26 cellular contexts compared by ENCODE assay signal in the genomic region with DNA sequence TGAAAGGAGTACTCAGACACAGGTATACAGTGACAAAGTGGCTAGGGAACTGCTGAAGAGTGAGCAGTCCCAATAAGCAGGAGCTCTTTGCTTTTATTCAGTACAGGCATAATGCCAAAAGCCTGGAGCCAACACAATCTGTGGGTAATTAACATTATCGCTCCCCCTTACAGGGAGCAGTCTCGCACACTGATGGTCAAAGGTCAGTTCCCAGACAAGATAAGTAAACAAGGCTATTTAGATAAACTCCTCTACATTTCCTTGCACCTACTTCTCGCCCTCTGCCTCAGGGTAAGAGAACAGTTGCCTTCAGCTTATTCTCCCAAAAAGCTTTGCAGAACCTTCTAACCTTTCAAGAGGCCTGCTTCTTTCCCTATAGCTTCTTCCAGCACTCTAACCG.
DNase-seq lines count a peak whose midpoint lies in the region; ATAC-seq, FAIRE-seq and TF ChIP-seq lines count a peak whose summit lies in the region.
"Had no signal": no experiment of that assay in that cellular context is flagged by ENCODE, and none has a peak within 500 bp of the region (broad histone marks: within the 10 kb centered on the region; RNA-seq: fewer than 3 reads in every experiment).

No MANE protein-coding gene starts in this region.

- no peak overlapping the region for H3K27ac ChIP-seq in K562 (ENCODE audit: extremely low read depth, low read depth, low read length)
- H3K27ac ChIP-seq in small intestine (ENCODE audit: low read depth in 1 of 2, low read length in 1 of 2): no peak overlapping the region
- H3K27ac ChIP-seq: C4-2B, PC-9, SJCRH30 had no signal

- TF ChIP-seq RAD21 in K562 (CRISPR knock-in tag; conservative IDR thresholded peaks at IDR 0.05 in 1 of 2, IDR thresholded peaks at IDR 0.05 in 1 of 2): no peak

- H3K4me1 ChIP-seq in K562 (replicated peaks in 1 of 2; ENCODE audit: control insufficient read depth in 2 of 2, insufficient read depth in 2 of 2, low read length in 2 of 2): no peaks in the 10 kb centered on the region
- H3K4me1 ChIP-seq in small intestine (ENCODE audit: control insufficient read depth in 2 of 2, insufficient read depth in 1 of 2, low read depth in 1 of 2, low read length in 1 of 2): no peaks in the 10 kb centered on the region
- H3K4me1 ChIP-seq: SJCRH30 had no signal

- H3K27me3 ChIP-seq in K562 (ENCODE audit: control insufficient read depth in 2 of 2, insufficient read depth in 2 of 2, low read length in 2 of 2) (no peaks in the 10 kb centered on the region), small intestine (ENCODE audit: control insufficient read depth in 2 of 2, insufficient read depth in 2 of 2, low read length in 2 of 2) (no peaks in the 10 kb centered on the region)
- H3K27me3 ChIP-seq: SJCRH30 had no signal

- in situ Hi-C loops in K562 (cut with MboI): no loop called here

- no peaks in the 10 kb centered on the region for H3K79me2 ChIP-seq in K562 (ENCODE audit: control insufficient read depth, insufficient read depth, low read length)

- H3K9me1 ChIP-seq in K562 (ENCODE audit: control insufficient read depth, insufficient read depth, low read length): no peaks in the 10 kb centered on the region

- H4K20me1 ChIP-seq in K562 (replicated peaks; ENCODE audit: control insufficient read depth, insufficient read depth, low read length): no peaks in the 10 kb centered on the region

- no peak for TF ChIP-seq EP300 in K562 (IDR thresholded peaks at IDR 0.05; ENCODE audit: low read length)

- WGBS in K562 (ENCODE audit: insufficient coverage, low coverage, missing lambda C conversion rate): 5% methylated on average over 3 of the region's 4 CpGs
- WGBS in small intestine, 3 donors: 20 to 30% (median 21%) methylated on average over 4 of the region's 4 CpGs

- intact Hi-C loops in K562 (cut with micrococcal nuclease): no loop called here

- POLR2A ChIA-PET in K562 (lab: Yijun Ruan, JAX): no interaction called here

- TF ChIP-seq POLR2A in K562 (conservative IDR thresholded peaks at IDR 0.05): no peak

- H3K9ac ChIP-seq in K562 (ENCODE audit: insufficient read depth in 1 of 2, low read depth in 2 of 2, low read length in 2 of 2): no peak overlapping the region

- no TSS peak for BruUV-seq in K562 (replicated peaks; lab: Mats Ljungman, UMichigan)

- H3K4me3 ChIP-seq in K562 (no peak overlapping the region), small intestine (ENCODE audit: low read depth in 1 of 2, low read length in 2 of 2) (no peak overlapping the region)
- H3K4me3 ChIP-seq: GM23338, PC-9, SJCRH30 had no signal

- no peak overlapping the region for H3K4me2 ChIP-seq in K562 (ENCODE audit: insufficient read depth, low read length)
- H3K4me2 ChIP-seq: GM23338, PC-9 had no signal

- H2AFZ ChIP-seq in K562 (ENCODE audit: low read depth, low read length): no peak overlapping the region
- H2AFZ ChIP-seq: GM23338, PC-9 had no signal

- no peak for FAIRE-seq in K562 (lab: Jason Lieb, UNC)
- FAIRE-seq in small intestine (lab: Jason Lieb, UNC): no peak
- FAIRE-seq: HTR-8/SVneo had no signal

- no peaks in the 10 kb centered on the region for H3K9me3 ChIP-seq in K562 (replicated peaks; ENCODE audit: control insufficient read depth, insufficient read depth, low read depth, low read length)
- no peaks in the 10 kb centered on the region for H3K9me3 ChIP-seq in small intestine (ENCODE audit: control insufficient read depth, low read depth)
- H3K9me3 ChIP-seq: SJCRH30 had no signal

- ATAC-seq in K562: no peak
- ATAC-seq: GM23338, Right ventricle myocardium inferior, SK-N-SH treated with all-trans-retinoic acid at 6 μM for 48 hours had no signal

- DNase-seq in DMS53 treated with DMSO at 0.1 percent for 48 hours (lab: John Stamatoyannopoulos, UW; ENCODE audit: unreplicated experiment) (peak; percentile 22), NCI-H1105 (lab: John Stamatoyannopoulos, UW) (peak; percentile 13), K562 (ENCODE audit: extremely low read depth in 1 of 4, low spot score in 3 of 4) (peak in 1 of 4 experiments; percentile 1), small intestine (peak; percentile 82), UCSD-AML1 (lab: John Stamatoyannopoulos, UW; ENCODE audit: unreplicated experiment) (no peak), NCI-H774 (lab: John Stamatoyannopoulos, UW) (no peak), 8988T (no peak)
- DNase-seq: Calu3; CD8-positive, alpha-beta memory T cell; H9; KG1; MM.1S; NCI-H1417 treated with DMSO at 0.1 percent for 48 hours; NCI-H1694 treated with DMSO at 0.1 percent for 48 hours; NCI-H2081; NCI-H2171 treated with DMSO at 0.1 percent for 48 hours; NCI-H345; NCI-H510A treated with DMSO at 0.1 percent for 48 hours; NCI-H748 treated with DMSO at 0.1 percent for 48 hours; PC-9; SJCRH30 had no signal

- CTCF ChIA-PET in K562 (lab: Yijun Ruan, JAX; ENCODE audit: low intra/inter-chr PET ratio): no interaction called here

- H3K36me3 ChIP-seq in K562 (ENCODE audit: control insufficient read depth, insufficient read depth, low read length) (no peaks in the 10 kb centered on the region), small intestine (ENCODE audit: control insufficient read depth in 2 of 2, insufficient read depth in 2 of 2, low read length in 2 of 2) (no peaks in the 10 kb centered on the region)
- H3K36me3 ChIP-seq: SJCRH30 had no signal

- TF ChIP-seq CTCF in K562 (IDR thresholded peaks at IDR 0.05 in 2 of 3, conservative IDR thresholded peaks at IDR 0.05 in 1 of 3; ENCODE audit: insufficient read depth in 2 of 3, low read depth in 1 of 3, low read length in 3 of 3): no peak

TF ChIP-seq in K562, 482 proteins besides CTCF, POLR2A, EP300 and RAD21:
- no peak for TF ChIP-seq SMARCC2 (IDR thresholded peaks at IDR 0.05; ENCODE audit: low read depth)
- TF ChIP-seq, protein P1, sequence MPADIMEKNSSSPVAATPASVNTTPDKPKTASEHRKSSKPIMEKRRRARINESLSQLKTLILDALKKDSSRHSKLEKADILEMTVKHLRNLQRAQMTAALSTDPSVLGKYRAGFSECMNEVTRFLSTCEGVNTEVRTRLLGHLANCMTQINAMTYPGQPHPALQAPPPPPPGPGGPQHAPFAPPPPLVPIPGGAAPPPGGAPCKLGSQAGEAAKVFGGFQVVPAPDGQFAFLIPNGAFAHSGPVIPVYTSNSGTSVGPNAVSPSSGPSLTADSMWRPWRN (IDR thresholded peaks at IDR 0.05; ENCODE audit: low read depth): peak; percentile 65
- TF ChIP-seq, protein P2, sequence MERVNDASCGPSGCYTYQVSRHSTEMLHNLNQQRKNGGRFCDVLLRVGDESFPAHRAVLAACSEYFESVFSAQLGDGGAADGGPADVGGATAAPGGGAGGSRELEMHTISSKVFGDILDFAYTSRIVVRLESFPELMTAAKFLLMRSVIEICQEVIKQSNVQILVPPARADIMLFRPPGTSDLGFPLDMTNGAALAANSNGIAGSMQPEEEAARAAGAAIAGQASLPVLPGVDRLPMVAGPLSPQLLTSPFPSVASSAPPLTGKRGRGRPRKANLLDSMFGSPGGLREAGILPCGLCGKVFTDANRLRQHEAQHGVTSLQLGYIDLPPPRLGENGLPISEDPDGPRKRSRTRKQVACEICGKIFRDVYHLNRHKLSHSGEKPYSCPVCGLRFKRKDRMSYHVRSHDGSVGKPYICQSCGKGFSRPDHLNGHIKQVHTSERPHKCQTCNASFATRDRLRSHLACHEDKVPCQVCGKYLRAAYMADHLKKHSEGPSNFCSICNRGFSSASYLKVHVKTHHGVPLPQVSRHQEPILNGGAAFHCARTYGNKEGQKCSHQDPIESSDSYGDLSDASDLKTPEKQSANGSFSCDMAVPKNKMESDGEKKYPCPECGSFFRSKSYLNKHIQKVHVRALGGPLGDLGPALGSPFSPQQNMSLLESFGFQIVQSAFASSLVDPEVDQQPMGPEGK (CRISPR knock-in tag; IDR thresholded peaks at IDR 0.05; ENCODE audit: borderline replicate concordance): no peak
- peak; percentile 10; the same call in 1 of the 2 replicates for TF ChIP-seq CBFA2T3 (IDR thresholded peaks at IDR 0.05)
- peak in 1 of 2 experiments; percentile 42; a peak in 1 of 4 replicates for TF ChIP-seq RCOR1 (IDR thresholded peaks at IDR 0.05; ENCODE audit: borderline replicate concordance in 1 of 2, low read depth in 2 of 2, low read length in 2 of 2)

Comparison
In these comparisons a context has a peak if more than half of its experiments do, and no peak if none do; other contexts are left out.
1. DNase-seq: peak in DMS53 treated with DMSO at 0.1 percent for 48 hours (single experiment), NCI-H1105 (single experiment) and small intestine (single experiment); none in UCSD-AML1 (single experiment), NCI-H774 (single experiment) and 8988T (single experiment).